19 cellular contexts compared by ENCODE assay signal in the genomic region with DNA sequence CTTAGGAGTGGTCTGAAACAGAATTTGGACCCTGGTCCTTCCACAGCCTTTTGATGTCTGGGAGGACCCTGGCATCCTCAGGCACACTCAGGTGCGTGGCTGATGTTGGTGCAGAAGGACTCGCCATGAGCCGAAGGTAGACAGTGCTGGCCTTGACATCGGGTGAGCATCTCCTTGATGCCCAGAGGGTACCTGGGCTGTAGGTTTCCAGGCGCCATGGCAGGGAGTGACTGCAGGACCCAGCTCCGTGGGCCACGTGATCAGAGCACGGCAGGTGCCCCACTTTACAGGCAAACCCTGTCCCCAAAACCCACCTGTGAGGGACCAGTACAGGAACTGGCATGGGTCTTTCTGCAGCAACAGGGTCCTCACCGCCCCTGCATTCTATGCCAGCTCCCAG.
DNase-seq lines count a peak whose midpoint lies in the region; FAIRE-seq and TF ChIP-seq lines count a peak whose summit lies in the region.
"Had no signal": no experiment of that assay in that cellular context is flagged by ENCODE, and none has a peak within 500 bp of the region (broad histone marks: within the 10 kb centered on the region; RNA-seq: fewer than 3 reads in every experiment).

No MANE protein-coding gene starts in this region.

- 93% methylated on average over 9 of the region's 9 CpGs; no CpG with 5 or more reads in 1 of the 2 experiments for WGBS in H1 (ENCODE audit: extremely low coverage in 1 of 2, insufficient coverage in 1 of 2, insufficient read length in 1 of 2, insufficient replicate concordance in 2 of 2, low coverage in 1 of 2, low lambda C conversion rate in 2 of 2, missing lambda C conversion rate in 1 of 2), 2 experiments
- WGBS in neuronal stem cell (ENCODE audit: extremely low coverage in 2 of 2, insufficient read length in 2 of 2, insufficient replicate concordance in 1 of 2), 2 donors, result no CpG with 5 or more reads among the region's 9 CpGs
- 88 to 95% (median 93%) methylated on average over 4 to 9 of the region's 9 CpGs for WGBS in spleen, 5 donors

- H3K56ac ChIP-seq in H1 (replicated peaks; ENCODE audit: insufficient read length, low read depth, low read length), result no peak overlapping the region

- H2AK5ac ChIP-seq in H1 (ENCODE audit: low read depth, low read length), result peak overlapping the region; percentile 56; the same call in 1 of the 2 replicates
- peak overlapping the region; percentile 95 for H2AK5ac ChIP-seq in neuronal stem cell (ENCODE audit: low read depth, low read length)

- H4K8ac ChIP-seq in H1 (ENCODE audit: extremely low read depth, insufficient read depth, low read length), result no peak overlapping the region
- H4K8ac ChIP-seq in neuronal stem cell (ENCODE audit: low read depth, low read length), result no peak overlapping the region

- DNase-seq in H1 (ENCODE audit: low read depth in 1 of 2, low spot score in 2 of 2) (no peak), neuronal stem cell (ENCODE audit: low spot score) (no peak), spleen (peak; percentile 56), H7 (no peak), NCI-H146 treated with DMSO at 0.1 percent for 48 hours (lab: John Stamatoyannopoulos, UW; ENCODE audit: unreplicated experiment) (no peak), SJCRH30 (no peak)
- DNase-seq: AML-193; BE2C; CD4-positive, alpha-beta T cell; CD8-positive, alpha-beta memory T cell; DMS 273 treated with DMSO at 0.1 percent for 48 hours; EL; GDM1; GM23248 had no signal

- H3K4ac ChIP-seq in H1 (replicated peaks; ENCODE audit: insufficient read length, low read depth, low read length) (no peak overlapping the region), neuronal stem cell (ENCODE audit: low read length) (no peak overlapping the region)

- H2BK15ac ChIP-seq in H1 (ENCODE audit: low read length) (peak overlapping the region; percentile 77; the same call in 1 of the 2 replicates), neuronal stem cell (ENCODE audit: low read length) (peak overlapping the region; percentile 34)

- CTCF ChIA-PET in H1 (lab: Charles Lee; ENCODE audit: partially characterized antibody), result interaction anchor here (1.0 kb wide), 1 partner anchor 325 kb away, joined by 3 read pairs; no protein-coding TSS in a partner anchor

- TF ChIP-seq EP300 in H1 (IDR thresholded peaks at IDR 0.05; ENCODE audit: borderline replicate concordance in 1 of 2, low read depth in 2 of 2, low read length in 2 of 2), result no peak

- H4K91ac ChIP-seq in H1 (replicated peaks; ENCODE audit: insufficient read length, low read length) (no peak overlapping the region), neuronal stem cell (ENCODE audit: low read depth, low read length, poor library complexity) (no peak overlapping the region)

- H2BK120ac ChIP-seq in H1 (replicated peaks; ENCODE audit: low read depth, low read length) (no peak overlapping the region), neuronal stem cell (ENCODE audit: low read depth, low read length) (peak overlapping the region; percentile 20)

- no peak overlapping the region for H3K4me2 ChIP-seq in H1 (ENCODE audit: insufficient read depth in 1 of 2, low read depth in 2 of 2, low read length in 2 of 2)
- H3K4me2 ChIP-seq in neuronal stem cell (ENCODE audit: insufficient read depth, low read length, poor library complexity, severe bottlenecking), result no peak overlapping the region

- POLR2A ChIA-PET in H1 (lab: Charles Lee; ENCODE audit: partially characterized antibody), result interaction anchor here (1.5 kb wide), 1 partner anchor 134 kb away, joined by 3 read pairs; no protein-coding TSS in a partner anchor

- H3K27ac ChIP-seq in H1 (ENCODE audit: low read depth, low read length) (no peak overlapping the region), neuronal stem cell (replicated peaks; ENCODE audit: low read length) (no peak overlapping the region), spleen (no peak overlapping the region), SJCRH30 (no peak overlapping the region)
- H3K27ac ChIP-seq: BLaER1 treated with 17β-estradiol and CSF1 and Interleukin-3, amounts not matched to agents 10 nM and 100 nM; GM23248 had no signal

- H3K18ac ChIP-seq in H1 (ENCODE audit: extremely low read depth, low read length) (no peak overlapping the region), neuronal stem cell (ENCODE audit: low read length) (peak overlapping the region; percentile 82)

- TF ChIP-seq RAD21 in H1 (IDR thresholded peaks at IDR 0.05 in 1 of 2, conservative IDR thresholded peaks at IDR 0.05 in 1 of 2; ENCODE audit: low read depth in 2 of 2, low read length in 2 of 2), result no peak

- H4K20me1 ChIP-seq in H1 (replicated peaks in 1 of 2; ENCODE audit: control insufficient read depth in 1 of 2, insufficient read depth in 2 of 2, low read length in 2 of 2), result no peaks in the 10 kb centered on the region
- H4K20me1 ChIP-seq: BLaER1 treated with 17β-estradiol and CSF1 and Interleukin-3, amounts not matched to agents 10 nM and 100 nM had no signal

- H3K9me3 ChIP-seq in H1 (ENCODE audit: insufficient read depth in 2 of 2, low read depth in 1 of 2, low read length in 1 of 2) (no peaks in the 10 kb centered on the region; a peak in 1 of 4 replicates), neuronal stem cell (replicated peaks in 1 of 2; ENCODE audit: control insufficient read depth in 2 of 2, insufficient read depth in 1 of 2, low read depth in 1 of 2, low read length in 2 of 2) (no peaks in the 10 kb centered on the region), spleen (peaks cover 0 to 23% (median 0%) of the 10 kb centered on the region in 8 donors), SJCRH30 (replicated peaks) (no peaks in the 10 kb centered on the region)
- H3K9me3 ChIP-seq: BE2C had no signal

- H2BK5ac ChIP-seq in H1 (ENCODE audit: low read depth, low read length) (no peak overlapping the region), neuronal stem cell (ENCODE audit: low read length) (peak overlapping the region; percentile 48)

- H2BK12ac ChIP-seq in H1 (ENCODE audit: low read depth, low read length), result no peak overlapping the region; the same call in 1 of the 2 replicates
- H2BK12ac ChIP-seq in neuronal stem cell (ENCODE audit: low read length), result peak overlapping the region; percentile 75

- TF ChIP-seq CTCF in H1 (IDR thresholded peaks at IDR 0.05; ENCODE audit: control extremely low read depth in 1 of 3, insufficient read depth in 1 of 3, low read depth in 1 of 3, low read length in 3 of 3) (no peak), spleen (IDR thresholded peaks at IDR 0.05 in 8 of 11, conservative IDR thresholded peaks at IDR 0.05 in 3 of 11) (no peak)

- H2AFZ ChIP-seq in H1 (ENCODE audit: low read length), result no peak overlapping the region
- H2AFZ ChIP-seq in neuronal stem cell (ENCODE audit: low read length), result no peak overlapping the region
- H2AFZ ChIP-seq: GM23248 had no signal

- no peaks in the 10 kb centered on the region for H3K36me3 ChIP-seq in H1 (ENCODE audit: control insufficient read depth in 2 of 4, insufficient read depth in 4 of 4, low read length in 3 of 4)
- H3K36me3 ChIP-seq in neuronal stem cell (replicated peaks in 1 of 2; ENCODE audit: control insufficient read depth in 2 of 2, insufficient read depth in 2 of 2, low read length in 2 of 2), result no peaks in the 10 kb centered on the region
- H3K36me3 ChIP-seq in spleen, result no peaks in the 10 kb centered on the region
- H3K36me3 ChIP-seq in H7 (replicated peaks; ENCODE audit: control insufficient read depth, insufficient read depth, low read length), result no peaks in the 10 kb centered on the region
- no peaks in the 10 kb centered on the region for H3K36me3 ChIP-seq in SJCRH30
- H3K36me3 ChIP-seq: BE2C; BLaER1 treated with 17β-estradiol and CSF1 and Interleukin-3, amounts not matched to agents 10 nM and 100 nM had no signal

- H3K14ac ChIP-seq in H1 (ENCODE audit: insufficient read length) (no peak overlapping the region), neuronal stem cell (ENCODE audit: low read length) (no peak overlapping the region)

- H4K5ac ChIP-seq in H1 (ENCODE audit: insufficient read length, low read depth, low read length), result no peak overlapping the region

- intact Hi-C loops in spleen (cut with DNase I; ENCODE audit: low total_unique reads), result no loop called here

- H3K23me2 ChIP-seq in H1 (ENCODE audit: low read depth, low read length), result peaks cover 6% of the 10 kb centered on the region; the same call in 1 of the 2 replicates

- no peaks in the 10 kb centered on the region for H3K79me2 ChIP-seq in H1 (ENCODE audit: control insufficient read depth in 1 of 2, insufficient read depth in 2 of 2, low read length in 2 of 2)

- no peak overlapping the region for H2BK20ac ChIP-seq in H1 (ENCODE audit: low read length)

- H3K4me1 ChIP-seq in H1 (replicated peaks in 1 of 4; ENCODE audit: control insufficient read depth in 3 of 4, insufficient read depth in 4 of 4, low read length in 3 of 4) (peaks cover 0 to 14% (median 7%) of the 10 kb centered on the region in 4 experiments; a peak in 5 of 7 replicates), neuronal stem cell (ENCODE audit: control insufficient read depth in 2 of 2, insufficient read depth in 1 of 2, low read depth in 1 of 2, low read length in 2 of 2) (peaks cover 19 to 26% of the 10 kb centered on the region in 2 donors), spleen (no peaks in the 10 kb centered on the region), SJCRH30 (no peaks in the 10 kb centered on the region)
- H3K4me1 ChIP-seq: BE2C had no signal

- H3K4me3 ChIP-seq in H1 (ENCODE audit: extremely low read depth in 1 of 4, insufficient read depth in 2 of 4, low read depth in 3 of 4, low read length in 4 of 4), result no peak overlapping the region
- no peak overlapping the region for H3K4me3 ChIP-seq in neuronal stem cell (ENCODE audit: low read length in 2 of 2)
- no peak overlapping the region for H3K4me3 ChIP-seq in spleen
- H3K4me3 ChIP-seq in H7 (ENCODE audit: insufficient read depth, low read depth, low read length), result no peak overlapping the region
- H3K4me3 ChIP-seq in SJCRH30, result no peak overlapping the region
- H3K4me3 ChIP-seq: BLaER1 treated with 17β-estradiol and CSF1 and Interleukin-3, amounts not matched to agents 10 nM and 100 nM; GM12878; GM23248 had no signal

- FAIRE-seq in H1 (lab: Jason Lieb, UNC), result no peak
- FAIRE-seq: D721Med, GM12878, GM19239, H54 had no signal

- TF ChIP-seq POLR2A in H1 (IDR thresholded peaks at IDR 0.05; ENCODE audit: control extremely low read depth in 1 of 2, low read depth in 2 of 2, low read length in 2 of 2) (no peak), spleen (IDR thresholded peaks at IDR 0.05) (no peak)

- H3K23ac ChIP-seq in H1 (ENCODE audit: insufficient read length), result no peak overlapping the region
- no peak overlapping the region for H3K23ac ChIP-seq in neuronal stem cell (ENCODE audit: low read depth, low read length, poor library complexity)

- H3K27me3 ChIP-seq in H1 (replicated peaks in 1 of 4; ENCODE audit: control insufficient read depth in 3 of 4, extremely low read depth in 1 of 4, insufficient read depth in 3 of 4, low read length in 3 of 4) (peaks cover 0 to 2% (median 0%) of the 10 kb centered on the region in 4 experiments; a peak in 2 of 7 replicates), neuronal stem cell (ENCODE audit: control insufficient read depth in 3 of 3, insufficient read depth in 3 of 3, low read depth in 1 of 3, low read length in 3 of 3) (no peaks in the 10 kb centered on the region), spleen (replicated peaks in 1 of 7) (no peaks in the 10 kb centered on the region), H7 (ENCODE audit: control insufficient read depth, insufficient read depth, low read length) (no peaks in the 10 kb centered on the region), SJCRH30 (peaks cover 14% of the 10 kb centered on the region; the same call in 1 of the 2 replicates)
- H3K27me3 ChIP-seq: BE2C; BLaER1 treated with 17β-estradiol and CSF1 and Interleukin-3, amounts not matched to agents 10 nM and 100 nM had no signal

- H3K79me1 ChIP-seq in H1 (ENCODE audit: low read depth, low read length), result no peaks in the 10 kb centered on the region
- no peaks in the 10 kb centered on the region for H3K79me1 ChIP-seq in neuronal stem cell (ENCODE audit: low read depth, low read length)

- H3K9ac ChIP-seq in H1 (replicated peaks in 1 of 4; ENCODE audit: extremely low read depth in 1 of 4, low read depth in 3 of 4, low read length in 3 of 4) (no peak overlapping the region), neuronal stem cell (ENCODE audit: low read depth, low read length, poor library complexity) (no peak overlapping the region)
- H3K9ac ChIP-seq: BLaER1 treated with 17β-estradiol and CSF1 and Interleukin-3, amounts not matched to agents 10 nM and 100 nM; GM23248 had no signal
